Comparison of ENCODE assay signal across 8 cellular contexts in the genomic region with DNA sequence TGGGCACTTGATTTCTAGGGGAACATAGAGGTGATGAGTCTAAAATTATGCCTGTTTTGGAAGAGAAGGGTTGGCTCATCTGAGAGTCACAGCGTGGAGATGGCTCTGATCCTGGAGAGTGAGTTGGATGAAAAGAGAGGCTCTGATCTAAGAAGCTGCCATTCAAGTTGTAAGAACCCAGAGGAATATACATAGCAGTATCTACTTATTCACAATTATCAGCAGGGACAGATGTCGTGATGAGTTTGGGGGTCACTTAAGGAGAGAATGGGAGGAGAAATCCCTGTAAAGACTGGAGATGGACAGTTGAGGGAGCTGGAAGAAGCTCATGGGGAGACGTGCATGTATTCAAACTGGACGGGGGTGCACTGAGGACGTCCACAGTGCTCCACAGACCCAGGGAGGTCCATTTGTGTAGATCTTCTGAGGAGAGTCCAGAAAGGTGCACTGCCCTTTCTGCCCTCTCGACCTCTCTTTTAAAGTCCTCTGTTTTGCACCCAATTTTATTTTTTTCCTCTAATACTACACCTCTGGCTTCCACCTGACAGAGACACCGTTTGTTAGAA.
"Had no signal": no experiment of that assay in that cellular context is flagged by ENCODE, and none has a peak within 500 bp of the region (broad histone marks: within the 10 kb centered on the region; RNA-seq: fewer than 3 reads in every experiment).

No MANE protein-coding gene starts in this region.

- H3K9ac ChIP-seq: KMS-11 had no signal

- H3K27me3 Mint-ChIP-seq: IgD-negative memory B cell had no signal

- ATAC-seq: HepG2 had no signal

- H3K27ac Mint-ChIP-seq: IgD-negative memory B cell had no signal

- H3K27ac ChIP-seq: HL-60, KMS-11 had no signal

- H3K36me3 Mint-ChIP-seq: IgD-negative memory B cell had no signal

- FAIRE-seq: HepG2, HTR-8/SVneo had no signal

- H3K4me3 Mint-ChIP-seq: IgD-negative memory B cell had no signal

- H3K4me1 Mint-ChIP-seq: IgD-negative memory B cell had no signal

- DNase-seq: IMR-90, KBM-7, KG1 had no signal

- H3K4me2 ChIP-seq: KMS-11 had no signal
